ENCODE assay signal across 13 cellular contexts in the genomic region with DNA sequence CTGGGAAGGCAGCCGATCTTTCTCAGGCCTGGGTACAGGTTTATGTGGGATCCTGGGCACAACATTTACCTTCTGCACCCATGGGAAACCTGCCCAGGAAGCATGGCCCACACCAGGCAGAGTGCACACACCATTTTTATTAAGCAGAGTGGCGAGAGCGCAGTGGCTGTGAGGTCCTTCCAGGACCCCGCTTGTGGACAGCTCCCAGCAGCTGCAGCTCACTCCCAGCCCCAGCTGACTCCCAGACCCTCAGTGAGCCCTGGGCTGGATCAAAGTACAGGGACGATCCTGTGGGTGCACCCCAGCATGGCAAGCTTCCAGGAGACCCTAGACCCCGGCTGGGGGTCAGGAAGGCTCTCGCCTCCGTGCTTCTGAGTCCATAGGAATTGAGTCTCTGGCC.
DNase-seq lines count a peak whose midpoint lies in the region; ATAC-seq and TF ChIP-seq lines count a peak whose summit lies in the region.
"Had no signal": no experiment of that assay in that cellular context is flagged by ENCODE, and none has a peak within 500 bp of the region (broad histone marks: within the 10 kb centered on the region; RNA-seq: fewer than 3 reads in every experiment).

No MANE protein-coding gene starts in this region.

- no peak overlapping the region for H2BK120ac ChIP-seq in IMR-90 (ENCODE audit: low read depth, low read length)

- H3K4me1 ChIP-seq in IMR-90 (ENCODE audit: control insufficient read depth, insufficient read depth, low read length) (no peaks in the 10 kb centered on the region), spleen (peaks cover 0 to 5% (median 0%) of the 10 kb centered on the region in 6 donors)

- H3K36me3 ChIP-seq in IMR-90 (ENCODE audit: control insufficient read depth, insufficient read depth, low read length) = no peaks in the 10 kb centered on the region
- no peaks in the 10 kb centered on the region for H3K36me3 ChIP-seq in spleen

- no peak overlapping the region for H2AFZ ChIP-seq in IMR-90 (replicated peaks; ENCODE audit: low read length, poor library complexity)

- TF ChIP-seq POLR2A in IMR-90 (IDR thresholded peaks at IDR 0.05; ENCODE audit: low read depth, low read length) (no peak), spleen (IDR thresholded peaks at IDR 0.05) (no peak)

- CTCF ChIA-PET in IMR-90 (lab: Yijun Ruan, JAX) = interaction anchor here (1.1 kb wide), 1 partner anchor 12 kb away, joined by 3 read pairs; no protein-coding TSS in a partner anchor

- intact Hi-C loops in IMR-90 (cut with micrococcal nuclease) (no loop called here), spleen (cut with DNase I; ENCODE audit: low total_unique reads) (no loop called here)

- no peak overlapping the region for H3K4me3 ChIP-seq in IMR-90 (ENCODE audit: insufficient read depth, low read depth, low read length)
- H3K4me3 ChIP-seq in spleen = no peak overlapping the region

- no peak overlapping the region for H2BK15ac ChIP-seq in IMR-90 (ENCODE audit: low read depth, low read length)

- in situ Hi-C loops in ACHN (cut with HindIII; ENCODE audit: low pct_ligation_motif_present, low pct_unique_long_range_greater_than_20kb, low sequenced_read_pairs) = no loop called here
- in situ Hi-C loops in IMR-90 (cut with MboI; ENCODE audit: low sequenced_read_pairs) = no loop called here

- H3K4me2 ChIP-seq in IMR-90 (ENCODE audit: low read depth, low read length) = no peak overlapping the region

- no peak overlapping the region for H4K8ac ChIP-seq in IMR-90 (ENCODE audit: low read depth in 2 of 2, low read length in 2 of 2)

- 25% methylated on average over 5 of the region's 8 CpGs; no CpG with 5 or more reads in 1 of the 2 experiments for WGBS in IMR-90 (ENCODE audit: extremely low coverage in 2 of 2, insufficient read length in 1 of 2), 2 experiments
- WGBS in spleen, 5 donors = 27 to 51% (median 39%) methylated on average over 5 to 8 of the region's 8 CpGs

- TF ChIP-seq CTCF in IMR-90 (conservative IDR thresholded peaks at IDR 0.05; ENCODE audit: low read depth, low read length) (no peak), spleen (IDR thresholded peaks at IDR 0.05 in 8 of 11, conservative IDR thresholded peaks at IDR 0.05 in 3 of 11) (no peak)

- no peak overlapping the region for H2AK5ac ChIP-seq in IMR-90 (ENCODE audit: low read depth, low read length)

- H2AK9ac ChIP-seq in IMR-90 (replicated peaks; ENCODE audit: low read depth, low read length, poor library complexity) = no peak overlapping the region

- no peak overlapping the region for H2BK20ac ChIP-seq in IMR-90 (ENCODE audit: low read depth, low read length)

- no peak overlapping the region for H3K18ac ChIP-seq in IMR-90 (ENCODE audit: low read depth, low read length)

- no peak for TF ChIP-seq RAD21 in IMR-90 (IDR thresholded peaks at IDR 0.05; ENCODE audit: low read length)

- H3K23ac ChIP-seq in IMR-90 (ENCODE audit: low read depth, low read length) = no peak overlapping the region

- H3K79me1 ChIP-seq in IMR-90 (ENCODE audit: low read depth in 1 of 2, low read length in 2 of 2) = no peaks in the 10 kb centered on the region

- no peak overlapping the region for H4K91ac ChIP-seq in IMR-90 (ENCODE audit: insufficient read depth, low read depth, low read length)

- DNase-seq in ACHN (peak; percentile 21), IMR-90 (peak; percentile 16), dermis blood vessel endothelial cell (peak; percentile 53), islet precursor cell (peak; percentile 81), spleen (no peak), CD1c-positive myeloid dendritic cell (ENCODE audit: extremely low spot score) (no peak), NCI-H774 (lab: John Stamatoyannopoulos, UW) (no peak)
- DNase-seq: activated CD4-positive, CD25-positive, alpha-beta regulatory T cell treated with anti-CD3 and anti-CD28 coated beads, Interleukin-2, amount 50 U/mL, for 72 hours; activated T-cell treated with anti-CD3 and anti-CD28 coated beads, Interleukin-2, amount 50 U/mL, for 48 hours; AML-193; SHP77 had no signal

- H3K9ac ChIP-seq in IMR-90 (ENCODE audit: low read depth, low read length) = no peak overlapping the region

- no peak overlapping the region for H3K4ac ChIP-seq in IMR-90 (ENCODE audit: low read depth, low read length)

- POLR2A ChIA-PET in IMR-90 (lab: Charles Lee; ENCODE audit: unreplicated experiment) = no interaction called here

- H3K9me3 ChIP-seq in IMR-90 (ENCODE audit: control insufficient read depth, insufficient read depth, low read length) (no peaks in the 10 kb centered on the region), spleen (peaks cover 0 to 4% (median 0%) of the 10 kb centered on the region in 8 donors)

- no peak overlapping the region for H3K27ac ChIP-seq in IMR-90 (ENCODE audit: insufficient read depth, low read length)
- H3K27ac ChIP-seq in spleen = no peak overlapping the region

- no peak overlapping the region for H4K5ac ChIP-seq in IMR-90 (ENCODE audit: low read depth, low read length)

- BruUV-seq in IMR-90 (replicated peaks; lab: Mats Ljungman, UMichigan) = no TSS peak

- no peak overlapping the region for H3K56ac ChIP-seq in IMR-90 (ENCODE audit: extremely low read depth, insufficient read depth, low read length)

- H3K27me3 ChIP-seq in IMR-90 (ENCODE audit: control insufficient read depth, insufficient read depth, low read length) (peaks cover 54% of the 10 kb centered on the region), spleen (replicated peaks in 1 of 7) (peaks cover 0 to 90% (median 58%) of the 10 kb centered on the region in 7 donors)

- no peak overlapping the region for H3K14ac ChIP-seq in IMR-90 (replicated peaks; ENCODE audit: low read depth, low read length)

- dilution Hi-C loops in IMR-90 (cut with HindIII; ENCODE audit: low sequenced_read_pairs, unreplicated experiment) = no loop called here

- no peak overlapping the region for H2BK5ac ChIP-seq in IMR-90 (ENCODE audit: low read depth, low read length, poor library complexity, severe bottlenecking)

- no peaks in the 10 kb centered on the region for H3K9me1 ChIP-seq in IMR-90 (ENCODE audit: insufficient read depth, low read length)

- ATAC-seq in IMR-90 (ENCODE audit: low read depth) = peak; percentile 79
- no peak for ATAC-seq in activated CD4-positive, CD25-positive, alpha-beta regulatory T cell treated with anti-CD3 and anti-CD28 coated beads, Interleukin-2, amount 50 U/mL, for 24 hours
- ATAC-seq: sciatic nerve had no signal

- H4K20me1 ChIP-seq in IMR-90 (ENCODE audit: insufficient read depth, low read length) = no peaks in the 10 kb centered on the region; the same call in 1 of the 2 replicates

TF ChIP-seq in IMR-90, 13 proteins besides CTCF, POLR2A, EP300 and RAD21:
- no peak for TF ChIP-seq MAZ (IDR thresholded peaks at IDR 0.05; ENCODE audit: borderline replicate concordance, low read depth, low read length)
- TF ChIP-seq FOS (IDR thresholded peaks at IDR 0.05; ENCODE audit: low read depth, low read length) = no peak
- TF ChIP-seq ELK1 (IDR thresholded peaks at IDR 0.05; ENCODE audit: borderline replicate concordance, low read depth, low read length) = no peak
- TF ChIP-seq NFE2L2 (IDR thresholded peaks at IDR 0.05; ENCODE audit: low read depth, low read length) = no peak
- no peak for TF ChIP-seq USF2 (IDR thresholded peaks at IDR 0.05; ENCODE audit: low read depth, low read length)
- no peak for TF ChIP-seq CEBPB (IDR thresholded peaks at IDR 0.05; ENCODE audit: low read depth, low read length)
- no peak for TF ChIP-seq MAFK (IDR thresholded peaks at IDR 0.05; ENCODE audit: low read depth, low read length)
- no peak for TF ChIP-seq RCOR1 (IDR thresholded peaks at IDR 0.05; ENCODE audit: insufficient replicate concordance, low read length)
- no peak for TF ChIP-seq SMC3 (IDR thresholded peaks at IDR 0.05; ENCODE audit: low read depth, low read length)
- TF ChIP-seq MXI1 (IDR thresholded peaks at IDR 0.05; ENCODE audit: borderline replicate concordance, low read depth, low read length) = no peak

Comparison
In these comparisons a context has a peak if more than half of its experiments do, and no peak if none do; other contexts are left out.
1. DNase-seq: peak in ACHN (single experiment), IMR-90 (single experiment), dermis blood vessel endothelial cell (single experiment) and islet precursor cell (single experiment); none in spleen (single experiment), CD1c-positive myeloid dendritic cell (single experiment) and NCI-H774 (single experiment).